10 cellular contexts compared by ENCODE assay signal in the genomic region with DNA sequence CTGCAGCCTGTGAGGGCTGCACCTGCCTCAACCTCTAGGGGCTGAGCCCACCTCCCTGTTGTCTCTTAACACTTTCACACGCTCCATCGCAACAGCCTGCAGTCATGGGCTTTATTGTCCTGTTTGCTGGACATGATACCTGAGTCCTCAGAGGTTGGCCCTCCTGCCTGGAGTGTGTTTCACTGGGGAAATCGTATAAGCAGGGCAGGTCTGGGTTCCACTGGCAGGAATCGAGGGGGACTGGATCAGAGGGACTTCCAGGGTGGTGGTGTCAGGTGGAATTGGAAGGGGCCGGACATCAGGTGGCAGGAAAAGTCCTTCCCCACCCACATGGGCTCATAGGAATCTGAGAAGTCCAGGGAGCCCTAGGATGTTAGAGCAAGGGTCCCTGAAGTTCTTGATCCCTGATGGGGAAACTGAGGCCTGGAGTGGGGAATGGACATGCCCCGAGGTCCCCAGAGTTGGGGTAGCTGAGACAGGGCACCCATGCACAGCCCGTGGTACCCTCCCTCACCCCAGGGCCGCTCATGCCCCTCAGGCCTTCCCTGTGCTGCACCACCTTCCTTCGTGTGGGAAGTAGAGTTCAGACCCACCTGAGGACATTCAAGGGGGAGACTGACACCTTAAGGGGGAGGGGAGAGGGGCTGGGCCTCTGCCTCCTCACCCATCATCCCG.
DNase-seq lines count a peak whose midpoint lies in the region; ATAC-seq, FAIRE-seq and TF ChIP-seq lines count a peak whose summit lies in the region.
"Had no signal": no experiment of that assay in that cellular context is flagged by ENCODE, and none has a peak within 500 bp of the region (broad histone marks: within the 10 kb centered on the region; RNA-seq: fewer than 3 reads in every experiment).

No MANE protein-coding gene starts in this region.

- no peaks in the 10 kb centered on the region for H3K9me3 Mint-ChIP-seq in activated B cell treated with CpG ODN at 0.5 μM for 24 hours

- POLR2A ChIA-PET in A549 (lab: Yijun Ruan, JAX) (no interaction called here), activated B cell treated with CpG ODN at 0.5 μM for 24 hours (lab: Charles Lee) (interaction anchor here (0.6 to 3.6 kb wide), 9 partner anchors 13 to 92 kb away, joined by 3 to 24 read pairs (median 9); partner anchors contain the start of gene PIK3CD)

- peaks cover 21 to 86% of the 10 kb centered on the region in 2 experiments for H3K36me3 ChIP-seq in mesenchymal stem cell (ENCODE audit: control insufficient read depth in 1 of 2, insufficient read depth in 2 of 2, low read depth in 1 of 2, low read length in 2 of 2)

- H2AFZ ChIP-seq in mesenchymal stem cell (ENCODE audit: low read depth, low read length): no peak overlapping the region

- H3K4me2 ChIP-seq in A549: peak overlapping the region; percentile 77; the same call in 2 of the 3 replicates
- H3K4me2 ChIP-seq in mesenchymal stem cell (ENCODE audit: low read length, poor library complexity, severe bottlenecking): no peak overlapping the region

- H3K27me3 ChIP-seq in mesenchymal stem cell (ENCODE audit: control insufficient read depth in 1 of 2, insufficient read depth in 1 of 2, low read length in 2 of 2): no peaks in the 10 kb centered on the region

- no peak overlapping the region for H2BK120ac ChIP-seq in mesenchymal stem cell (ENCODE audit: low read depth, low read length)

- H3K14ac ChIP-seq in mesenchymal stem cell (ENCODE audit: low read length in 2 of 2): no peak overlapping the region

- peak overlapping the region in 1 of 2 experiments; percentile 79 for H2BK12ac ChIP-seq in mesenchymal stem cell (ENCODE audit: low read length in 2 of 2)

- peak overlapping the region; percentile 82 for H2BK15ac ChIP-seq in mesenchymal stem cell (ENCODE audit: low read depth, poor library complexity, severe bottlenecking)

- TF ChIP-seq RAD21 in A549 (conservative IDR thresholded peaks at IDR 0.05 in 1 of 2, IDR thresholded peaks at IDR 0.05 in 1 of 2): no peak

- DNase-seq in A549 (ENCODE audit: low read depth in 1 of 2, low spot score in 1 of 2) (no peak), activated B cell treated with CpG ODN at 0.5 μM for 24 hours (no peak), mesenchymal stem cell (no peak), HTR-8/SVneo (ENCODE audit: insufficient read length, low spot score) (no peak), NCI-H1105 (lab: John Stamatoyannopoulos, UW) (no peak)
- DNase-seq: NCI-H1417 treated with DMSO at 0.1 percent for 48 hours had no signal

- intact Hi-C loops in activated B cell treated with CpG ODN at 0.5 μM for 24 hours (cut with micrococcal nuclease): no loop called here

- no peaks in the 10 kb centered on the region for H3K27me3 Mint-ChIP-seq in activated B cell treated with CpG ODN at 0.5 μM for 24 hours
- H3K27me3 Mint-ChIP-seq: brain had no signal

- peaks cover 50% of the 10 kb centered on the region for H3K4me1 Mint-ChIP-seq in activated B cell treated with CpG ODN at 0.5 μM for 24 hours
- H3K4me1 Mint-ChIP-seq: brain had no signal

- peak overlapping the region; percentile 35 for H4K91ac ChIP-seq in mesenchymal stem cell (ENCODE audit: low read length)

- peaks cover 76% of the 10 kb centered on the region for H3K36me3 Mint-ChIP-seq in activated B cell treated with CpG ODN at 0.5 μM for 24 hours (ENCODE audit: low read depth)

- no peak overlapping the region for H2BK5ac ChIP-seq in mesenchymal stem cell (ENCODE audit: low read depth, low read length, poor library complexity, severe bottlenecking)

- no peak overlapping the region for H3K9ac ChIP-seq in mesenchymal stem cell (ENCODE audit: low read length)

- FAIRE-seq in A549 (lab: Jason Lieb, UNC) (no peak), HTR-8/SVneo (lab: Jason Lieb, UNC) (no peak)

- H3K4me1 ChIP-seq in A549 (peaks cover 22% of the 10 kb centered on the region), mesenchymal stem cell (ENCODE audit: control insufficient read depth, insufficient read depth, low read depth, low read length) (peaks cover 37% of the 10 kb centered on the region)

- H3K4me3 ChIP-seq in A549 (no peak overlapping the region), mesenchymal stem cell (ENCODE audit: insufficient read depth in 1 of 2, low read depth in 1 of 2, low read length in 2 of 2) (no peak overlapping the region)

- H3K4ac ChIP-seq in mesenchymal stem cell (ENCODE audit: low read depth in 1 of 2, low read length in 2 of 2): no peak overlapping the region

- TF ChIP-seq POLR2A in A549 (IDR thresholded peaks at IDR 0.05; ENCODE audit: low read length): no peak

- H3K79me1 ChIP-seq in mesenchymal stem cell (replicated peaks; ENCODE audit: low read length, poor library complexity, severe bottlenecking): peaks cover 55% of the 10 kb centered on the region

- CTCF ChIA-PET in A549 (lab: Yijun Ruan, JAX) (interaction anchor here (3.5 kb wide), 1 partner anchor 91 kb away, joined by 12 read pairs; no protein-coding TSS in a partner anchor), activated B cell treated with CpG ODN at 0.5 μM for 24 hours (lab: Charles Lee) (interaction anchor here (2.0 to 4.3 kb wide), 3 partner anchors 89 to 103 kb away, joined by 11 to 18 read pairs (median 15); no protein-coding TSS in a partner anchor)

- H3K27ac Mint-ChIP-seq in activated B cell treated with CpG ODN at 0.5 μM for 24 hours: peak overlapping the region; percentile 92

- peak overlapping the region; percentile 74 for H3K4me3 Mint-ChIP-seq in activated B cell treated with CpG ODN at 0.5 μM for 24 hours
- H3K4me3 Mint-ChIP-seq: brain had no signal

- H3K23ac ChIP-seq in mesenchymal stem cell (ENCODE audit: low read length in 2 of 2): no peak overlapping the region

- no peak overlapping the region for H4K8ac ChIP-seq in mesenchymal stem cell (ENCODE audit: low read length)

- peaks cover 3% of the 10 kb centered on the region; the same call in 1 of the 3 replicates for H3K9me3 ChIP-seq in A549
- H3K9me3 ChIP-seq in mesenchymal stem cell (ENCODE audit: control insufficient read depth, low read length): peaks cover 4% of the 10 kb centered on the region

- 92% methylated on average over 9 of the region's 10 CpGs for WGBS in A549 (ENCODE audit: missing lambda C conversion rate)
- WGBS in mesenchymal stem cell: 96% methylated on average over 10 of the region's 10 CpGs

- ATAC-seq in A549 (no peak), GM18907 (IDR thresholded peaks at IDR 0.05; ENCODE audit: unreplicated experiment) (peak; percentile 1), activated B cell treated with CpG ODN at 0.5 μM for 24 hours (ENCODE audit: low read depth) (no peak), GM18519 (IDR thresholded peaks at IDR 0.05; ENCODE audit: low FRiP score, unreplicated experiment) (no peak), HG02623 (IDR thresholded peaks at IDR 0.05; ENCODE audit: unreplicated experiment) (no peak)

- no peak overlapping the region for H3K18ac ChIP-seq in mesenchymal stem cell (ENCODE audit: low read depth in 1 of 2, low read length in 2 of 2)

- no peak for TF ChIP-seq EP300 in A549 (IDR thresholded peaks at IDR 0.05)

- H3K27ac ChIP-seq in A549 (peak overlapping the region; percentile 95 to 96), mesenchymal stem cell (ENCODE audit: low read length, poor library complexity, severe bottlenecking) (no peak overlapping the region)

- no peak for TF ChIP-seq CTCF in A549 (IDR thresholded peaks at IDR 0.05)
- TF ChIP-seq CTCF in activated B cell treated with CpG ODN at 0.5 μM for 24 hours (IDR thresholded peaks at IDR 0.05): no peak

- H2AK5ac ChIP-seq in mesenchymal stem cell (ENCODE audit: low read length, severe bottlenecking): peak overlapping the region; percentile 21

TF ChIP-seq in A549, 52 proteins besides CTCF, POLR2A, EP300 and RAD21:
- TF ChIP-seq EHMT2 (IDR thresholded peaks at IDR 0.05; ENCODE audit: low read depth): no peak
- no peak for TF ChIP-seq SMC3 (IDR thresholded peaks at IDR 0.05)
- TF ChIP-seq NPAS2 (CRISPR knock-in tag; IDR thresholded peaks at IDR 0.05; ENCODE audit: borderline replicate concordance): no peak
- TF ChIP-seq BHLHE40 (IDR thresholded peaks at IDR 0.05; ENCODE audit: low read depth, low read length): no peak
- TF ChIP-seq MAZ (IDR thresholded peaks at IDR 0.05; ENCODE audit: borderline replicate concordance, low read depth, low read length): no peak
- no peak for TF ChIP-seq PHF8 (IDR thresholded peaks at IDR 0.05; ENCODE audit: borderline replicate concordance, low read depth)
- no peak for TF ChIP-seq TP53 (CRISPR knock-in tag; IDR thresholded peaks at IDR 0.05)
- TF ChIP-seq, protein P1, sequence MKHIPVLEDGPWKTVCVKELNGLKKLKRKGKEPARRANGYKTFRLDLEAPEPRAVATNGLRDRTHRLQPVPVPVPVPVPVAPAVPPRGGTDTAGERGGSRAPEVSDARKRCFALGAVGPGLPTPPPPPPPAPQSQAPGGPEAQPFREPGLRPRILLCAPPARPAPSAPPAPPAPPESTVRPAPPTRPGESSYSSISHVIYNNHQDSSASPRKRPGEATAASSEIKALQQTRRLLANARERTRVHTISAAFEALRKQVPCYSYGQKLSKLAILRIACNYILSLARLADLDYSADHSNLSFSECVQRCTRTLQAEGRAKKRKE (CRISPR knock-in tag; IDR thresholded peaks at IDR 0.05; ENCODE audit: low read depth): no peak
- no peak for TF ChIP-seq RARB (CRISPR knock-in tag; IDR thresholded peaks at IDR 0.05)
- TF ChIP-seq TFCP2L1 (CRISPR knock-in tag; IDR thresholded peaks at IDR 0.05): no peak
- no peak for TF ChIP-seq NFE2L2 (conservative IDR thresholded peaks at IDR 0.05; ENCODE audit: low read length)
- TF ChIP-seq KDM1A (IDR thresholded peaks at IDR 0.05; ENCODE audit: low read depth): no peak
TF ChIP-seq in A549: peak in this region for 0.
